Comparison of ENCODE assay signal across 8 cellular contexts in the genomic region with DNA sequence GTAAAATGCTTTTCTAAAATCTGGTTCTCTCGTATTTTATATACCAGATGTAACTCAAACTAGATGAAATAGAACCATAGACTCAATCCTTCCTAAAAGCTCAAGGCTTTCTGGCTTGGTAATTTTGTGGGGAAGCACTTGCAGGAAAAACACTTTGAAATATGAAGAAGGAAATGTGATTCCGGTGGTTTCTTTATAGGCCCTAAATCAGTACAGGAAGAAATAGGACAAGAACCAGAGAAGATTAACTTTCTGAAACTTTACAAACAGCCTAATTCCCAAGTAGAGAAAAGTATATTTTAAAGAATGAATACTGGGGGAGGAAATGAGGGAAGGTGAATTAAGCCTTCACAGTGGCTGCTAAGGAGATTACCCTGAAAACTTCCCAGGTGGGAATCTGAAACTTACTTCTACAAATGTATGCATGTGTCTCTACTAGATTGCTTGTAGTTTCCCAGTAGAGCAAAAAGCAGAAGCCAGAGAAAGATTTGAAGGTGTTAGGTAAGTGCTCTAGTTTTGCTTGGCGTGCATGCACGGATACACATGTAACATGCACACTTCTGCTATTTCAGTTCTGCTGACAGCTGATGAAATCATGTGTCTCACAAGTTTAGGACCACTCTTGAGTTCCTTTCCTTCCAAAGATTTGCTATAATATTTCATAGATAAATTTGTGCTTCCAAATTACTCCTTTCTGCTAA.
DNase-seq lines count a peak whose midpoint lies in the region; ATAC-seq, FAIRE-seq and TF ChIP-seq lines count a peak whose summit lies in the region.

No MANE protein-coding gene starts in this region.

- no peak for TF ChIP-seq RAD21 in K562 (CRISPR knock-in tag; conservative IDR thresholded peaks at IDR 0.05 in 1 of 2, IDR thresholded peaks at IDR 0.05 in 1 of 2)

- H3K9me3 ChIP-seq in K562 (replicated peaks; ENCODE audit: control insufficient read depth, insufficient read depth, low read depth, low read length) (no peaks in the 10 kb centered on the region), tibial artery (no peaks in the 10 kb centered on the region)

- in situ Hi-C loops in K562 (cut with MboI) = no loop called here

- H3K79me2 ChIP-seq in K562 (ENCODE audit: control insufficient read depth, insufficient read depth, low read length) = peaks cover 99% of the 10 kb centered on the region

- TF ChIP-seq EP300 in K562 (IDR thresholded peaks at IDR 0.05; ENCODE audit: low read length) = no peak

- CTCF ChIA-PET in K562 (lab: Yijun Ruan, JAX; ENCODE audit: low intra/inter-chr PET ratio) = no interaction called here
- CTCF ChIA-PET in activated CD8-positive, alpha-beta T cell treated with anti-CD3 and anti-CD28 coated beads, Interleukin-2, amount 10 ng/mL, durations not matched to agents 7 days and 5 days (lab: Charles Lee) = no interaction called here

- H3K4me3 Mint-ChIP-seq in activated CD8-positive, alpha-beta T cell treated with anti-CD3 and anti-CD28 coated beads, Interleukin-2, amount 10 ng/mL, durations not matched to agents 7 days and 5 days = no peak overlapping the region

- peaks cover 6 to 56% of the 10 kb centered on the region in 2 experiments; a peak in 4 of 5 replicates for H3K4me1 ChIP-seq in K562 (replicated peaks in 1 of 2; ENCODE audit: control insufficient read depth in 2 of 2, insufficient read depth in 2 of 2, low read length in 2 of 2)
- H3K4me1 ChIP-seq in tibial artery = peaks cover 0 to 95% (median 75%) of the 10 kb centered on the region in 4 donors

- H3K9me3 Mint-ChIP-seq in activated CD8-positive, alpha-beta T cell treated with anti-CD3 and anti-CD28 coated beads, Interleukin-2, amount 10 ng/mL, durations not matched to agents 7 days and 5 days (ENCODE audit: insufficient read depth) = no peaks in the 10 kb centered on the region

- DNase-seq in K562 (ENCODE audit: extremely low read depth in 1 of 4, low spot score in 3 of 4) (no peak), tibial artery (no peak), OCI-M2 (lab: John Stamatoyannopoulos, UW; ENCODE audit: unreplicated experiment) (no peak), NCI-H526 treated with DMSO at 0.1 percent for 48 hours (lab: John Stamatoyannopoulos, UW) (no peak), middle frontal gyrus (ENCODE audit: extremely low spot score, low spot score) (no peak)
- DNase-seq in activated CD8-positive, alpha-beta T cell treated with anti-CD3 and anti-CD28 coated beads, Interleukin-2, amount 10 ng/mL, durations not matched to agents 7 days and 5 days = no peak

- H3K27me3 Mint-ChIP-seq in activated CD8-positive, alpha-beta T cell treated with anti-CD3 and anti-CD28 coated beads, Interleukin-2, amount 10 ng/mL, durations not matched to agents 7 days and 5 days (ENCODE audit: low read depth) = no peaks in the 10 kb centered on the region

- no peak overlapping the region for H2AFZ ChIP-seq in K562 (ENCODE audit: low read depth, low read length)

- no peak for TF ChIP-seq CTCF in K562 (IDR thresholded peaks at IDR 0.05 in 2 of 3, conservative IDR thresholded peaks at IDR 0.05 in 1 of 3; ENCODE audit: insufficient read depth in 2 of 3, low read depth in 1 of 3, low read length in 3 of 3)
- no peak for TF ChIP-seq CTCF in tibial artery (IDR thresholded peaks at IDR 0.05)

- FAIRE-seq in K562 (lab: Jason Lieb, UNC) = no peak

- no peak overlapping the region for H3K27ac Mint-ChIP-seq in activated CD8-positive, alpha-beta T cell treated with anti-CD3 and anti-CD28 coated beads, Interleukin-2, amount 10 ng/mL, durations not matched to agents 7 days and 5 days

- POLR2A ChIA-PET in K562 (lab: Yijun Ruan, JAX) = no interaction called here
- POLR2A ChIA-PET in activated CD8-positive, alpha-beta T cell treated with anti-CD3 and anti-CD28 coated beads, Interleukin-2, amount 10 ng/mL, durations not matched to agents 7 days and 5 days (lab: Charles Lee) = no interaction called here

- H3K36me3 Mint-ChIP-seq in activated CD8-positive, alpha-beta T cell treated with anti-CD3 and anti-CD28 coated beads, Interleukin-2, amount 10 ng/mL, durations not matched to agents 7 days and 5 days (ENCODE audit: low read depth) = no peaks in the 10 kb centered on the region

- no peaks in the 10 kb centered on the region for H3K27me3 ChIP-seq in K562 (ENCODE audit: control insufficient read depth in 2 of 2, insufficient read depth in 2 of 2, low read length in 2 of 2)
- no peaks in the 10 kb centered on the region for H3K27me3 ChIP-seq in tibial artery

- H3K4me2 ChIP-seq in K562 (ENCODE audit: insufficient read depth, low read length) = no peak overlapping the region

- H3K27ac ChIP-seq in K562 (ENCODE audit: extremely low read depth, low read depth, low read length) (no peak overlapping the region), tibial artery (peak overlapping the region; percentile 36 to 55)

- H3K4me3 ChIP-seq in K562 (no peak overlapping the region), tibial artery (no peak overlapping the region)

- no peak for TF ChIP-seq POLR2A in K562 (conservative IDR thresholded peaks at IDR 0.05)

- H3K36me3 ChIP-seq in K562 (ENCODE audit: control insufficient read depth, insufficient read depth, low read length) (no peaks in the 10 kb centered on the region), tibial artery (no peaks in the 10 kb centered on the region)

- BruUV-seq in K562 (replicated peaks; lab: Mats Ljungman, UMichigan) = no TSS peak

- H3K4me1 Mint-ChIP-seq in activated CD8-positive, alpha-beta T cell treated with anti-CD3 and anti-CD28 coated beads, Interleukin-2, amount 10 ng/mL, durations not matched to agents 7 days and 5 days (ENCODE audit: low read depth) = peaks cover 19% of the 10 kb centered on the region

- 67% methylated on average over 4 of the region's 4 CpGs for WGBS in K562 (ENCODE audit: insufficient coverage, low coverage, missing lambda C conversion rate)

- no peaks in the 10 kb centered on the region for H3K9me1 ChIP-seq in K562 (ENCODE audit: control insufficient read depth, insufficient read depth, low read length)

- H3K9ac ChIP-seq in K562 (ENCODE audit: insufficient read depth in 1 of 2, low read depth in 2 of 2, low read length in 2 of 2) = no peak overlapping the region

- intact Hi-C loops in K562 (cut with micrococcal nuclease) = no loop called here
- intact Hi-C loops in tibial artery (cut with DNase I; ENCODE audit: low total_unique reads) = no loop called here

- peak; percentile 72 for ATAC-seq in GM19397 (IDR thresholded peaks at IDR 0.05; ENCODE audit: unreplicated experiment)
- peak; percentile 90 for ATAC-seq in HG03103 (IDR thresholded peaks at IDR 0.05; ENCODE audit: low read depth, unreplicated experiment)
- no peak for ATAC-seq in K562
- no peak for ATAC-seq in activated CD8-positive, alpha-beta T cell treated with anti-CD3 and anti-CD28 coated beads, Interleukin-2, amount 10 ng/mL, durations not matched to agents 7 days and 5 days

- H4K20me1 ChIP-seq in K562 (replicated peaks; ENCODE audit: control insufficient read depth, insufficient read depth, low read length) = peaks cover 39% of the 10 kb centered on the region

TF ChIP-seq in K562, 482 proteins besides CTCF, POLR2A, EP300 and RAD21:
- TF ChIP-seq SRSF3 (IDR thresholded peaks at IDR 0.05; ENCODE audit: insufficient read depth, low read length) (no peak), SPI1 (IDR thresholded peaks at IDR 0.05; ENCODE audit: borderline replicate concordance, low read depth, low read length) (peak; percentile 54; the same call in 1 of the 2 replicates), ETV1 (tag; conservative IDR thresholded peaks at IDR 0.05; ENCODE audit: low read depth) (no peak)

Comparison
In these comparisons a context has a peak if more than half of its experiments do, and no peak if none do; other contexts are left out.
1. ATAC-seq: peak in GM19397 (single experiment) and HG03103 (single experiment); none in K562 (single experiment) and activated CD8-positive, alpha-beta T cell treated with anti-CD3 and anti-CD28 coated beads, Interleukin-2, amount 10 ng/mL, durations not matched to agents 7 days and 5 days (single experiment).